In genomic region chr2:9824441-9824840, GRCh38 we compare ENCODE assay signal across 17 cellular contexts.
"Had no signal": no experiment of that assay in that cellular context is flagged by ENCODE, and none has a peak within 500 bp of the region (broad histone marks: within the 10 kb centered on the region; RNA-seq: fewer than 3 reads in every experiment).

No MANE protein-coding gene starts in this region.

- H3K27me3 ChIP-seq: SJSA1 had no signal

- H3K36me3 ChIP-seq: SJSA1 had no signal

- H3K9me3 ChIP-seq: SJSA1 had no signal

- DNase-seq: Kasumi-1, KG1, MM.1S, NCI-H1092 treated with DMSO at 0.1 percent for 48 hours, NCI-H1436, NCI-H187, NCI-H2029, NCI-H2171 treated with DMSO at 0.1 percent for 48 hours, NCI-H345, NCI-H446 treated with DMSO at 0.1 percent for 48 hours, NCI-H510A treated with DMSO at 0.1 percent for 48 hours, NCI-H526, Right ventricle myocardium superior, RPMI8226, SIG-M5 had no signal

- H3K27ac ChIP-seq: SJSA1, SK-N-MC had no signal

- H3K4me3 ChIP-seq: SJSA1, SK-N-MC had no signal
